ENCODE assay signal across 10 cellular contexts in genomic region chr12:120264086-120264485, GRCh38. TPM values are rescaled to one million over a fixed set of nuclear protein-coding genes. Genes with fewer than 3 reads are reported as not detected.
DNase-seq lines count a peak whose midpoint lies in the region; ATAC-seq and TF ChIP-seq lines count a peak whose summit lies in the region.
"Had no signal": no experiment of that assay in that cellular context is flagged by ENCODE, and none has a peak within 500 bp of the region (broad histone marks: within the 10 kb centered on the region; RNA-seq: fewer than 3 reads in every experiment).

No MANE protein-coding gene starts in this region.

- peaks cover 0 to 2% (median 0%) of the 10 kb centered on the region in 5 donors for H3K27me3 Mint-ChIP-seq in naive thymus-derived CD8-positive, alpha-beta T cell

- peak overlapping the region; percentile 88 to 96 (median 94) for H3K4me3 Mint-ChIP-seq in naive thymus-derived CD8-positive, alpha-beta T cell

- POLR2A ChIA-PET in A673 (lab: Charles Lee; ENCODE audit: low non-redundant PET) = no interaction called here
- POLR2A ChIA-PET in naive thymus-derived CD8-positive, alpha-beta T cell (lab: Charles Lee) = interaction anchor here (5.1 to 9.3 kb wide), 5 partner anchors 14 to 62 kb away, joined by 42 to 211 read pairs (median 105); partner anchors contain the start of genes RNU4-1, RNU4-2 and RPLP0

- H3K27me3 ChIP-seq in A673 (replicated peaks; ENCODE audit: insufficient read depth, low read depth, low read length, poor library complexity) (no peaks in the 10 kb centered on the region), RWPE2 (ENCODE audit: insufficient read depth, poor library complexity, severe bottlenecking) (no peaks in the 10 kb centered on the region)

- H3K27ac ChIP-seq in A673 (ENCODE audit: low read depth, low read length, poor library complexity, severe bottlenecking) (no peak overlapping the region), RWPE2 (ENCODE audit: poor library complexity, severe bottlenecking) (peak overlapping the region; percentile 100)
- H3K27ac ChIP-seq: KMS-11 had no signal

- H3K4me1 Mint-ChIP-seq in naive thymus-derived CD8-positive, alpha-beta T cell = peaks cover 26 to 64% (median 59%) of the 10 kb centered on the region in 4 donors

- intact Hi-C loops in A673 (cut with micrococcal nuclease; ENCODE audit: unreplicated experiment) = loop anchor here (10.0 kb wide), 1 partner anchor 149 kb away; the partner anchor contains the start of gene RAB35

- H3K4me1 ChIP-seq in A673 (ENCODE audit: insufficient read depth, low read length, poor library complexity, severe bottlenecking) (peaks cover 28% of the 10 kb centered on the region), RWPE2 (ENCODE audit: insufficient read depth, poor library complexity, severe bottlenecking) (peaks cover 40% of the 10 kb centered on the region)

- H3K9me3 ChIP-seq in A673 (ENCODE audit: low read depth, low read length, poor library complexity, severe bottlenecking) = no peaks in the 10 kb centered on the region
- no peaks in the 10 kb centered on the region for H3K9me3 ChIP-seq in RWPE2 (ENCODE audit: severe bottlenecking)

- no peaks in the 10 kb centered on the region for H3K36me3 ChIP-seq in A673 (ENCODE audit: insufficient read depth, low read length, poor library complexity, severe bottlenecking)
- H3K36me3 ChIP-seq in RWPE2 (ENCODE audit: low read depth) = peaks cover 57% of the 10 kb centered on the region

- H3K9me3 Mint-ChIP-seq in naive thymus-derived CD8-positive, alpha-beta T cell = no peaks in the 10 kb centered on the region

- peak overlapping the region; percentile 79 to 96 (median 92) for H3K27ac Mint-ChIP-seq in naive thymus-derived CD8-positive, alpha-beta T cell

- peaks cover 0 to 10% (median 0%) of the 10 kb centered on the region in 3 donors for H3K36me3 Mint-ChIP-seq in naive thymus-derived CD8-positive, alpha-beta T cell

- TF ChIP-seq CTCF in A673 (conservative IDR thresholded peaks at IDR 0.05; ENCODE audit: low read depth, low read length) = no peak
- no peak for TF ChIP-seq CTCF in RWPE2 (IDR thresholded peaks at IDR 0.05; ENCODE audit: poor library complexity, severe bottlenecking)
- TF ChIP-seq CTCF in epithelial cell of proximal tubule (conservative IDR thresholded peaks at IDR 0.05; ENCODE audit: low read depth, low read length) = no peak

- no peak for DNase-seq in A673 (ENCODE audit: low spot score)
- DNase-seq in RWPE2 (ENCODE audit: low spot score) = no peak
- DNase-seq in epithelial cell of proximal tubule (ENCODE audit: low read depth) = no peak
- DNase-seq in naive thymus-derived CD8-positive, alpha-beta T cell = no peak
- no peak for DNase-seq in stimulated activated naive CD4-positive, alpha-beta T cell (lab: John Stamatoyannopoulos, UW)
- no peak for DNase-seq in activated CD4-positive, CD25-positive, alpha-beta regulatory T cell (lab: John Stamatoyannopoulos, UW)
- DNase-seq: stimulated activated naive CD4-positive, alpha-beta T cell treated with Interleukin-2 at 50 U/mL for 16 hours had no signal

- H3K4me3 ChIP-seq in A673 (ENCODE audit: low read depth, low read length, poor library complexity, severe bottlenecking) (peak overlapping the region; percentile 80), RWPE2 (ENCODE audit: severe bottlenecking) (peak overlapping the region; percentile 85), epithelial cell of proximal tubule (ENCODE audit: low read depth, low read length) (peak overlapping the region; percentile 82)

- BruUV-seq in A673 (replicated peaks; lab: Mats Ljungman, UMichigan) = no TSS peak

- no peak for ATAC-seq in RWPE2 (ENCODE audit: low read depth)
- ATAC-seq in naive thymus-derived CD8-positive, alpha-beta T cell = no peak
- no peak for ATAC-seq in GM19324 (IDR thresholded peaks at IDR 0.05; ENCODE audit: low FRiP score, unreplicated experiment)
- no peak for ATAC-seq in GM21390 (IDR thresholded peaks at IDR 0.05; ENCODE audit: unreplicated experiment)

- CTCF ChIA-PET in A673 (lab: Charles Lee) = interaction anchor here (0.6 to 8.5 kb wide), 3 partner anchors 29 to 42 kb away, joined by 3 to 141 read pairs (median 4); no protein-coding TSS in a partner anchor

RNA-seq across cellular contexts. Expression of gene PXN, which starts 1.4 kb away (rescaled TPM):
- total RNA-seq in A673 (2021) = 110 and 127 TPM in 2 replicates
- 84.5 and 100 TPM in 2 replicates for total RNA-seq in epithelial cell of proximal tubule
- total RNA-seq in naive thymus-derived CD8-positive, alpha-beta T cell = 10 to 100 TPM; 93.9 to 96.6 TPM
- 10 to 100 TPM; 64.3 to 95.6 (median 80.4) TPM for polyA plus RNA-seq in naive thymus-derived CD8-positive, alpha-beta T cell

RNA-seq across cellular contexts. Expression of gene RNU4-2, which starts 27.6 kb away (rescaled TPM):
- total RNA-seq in A673 (2021) (2,640 and 2,668 TPM in 2 replicates), epithelial cell of proximal tubule (under 0.01 TPM in 2 replicates)
- total RNA-seq in naive thymus-derived CD8-positive, alpha-beta T cell = 1,000 to 10,000 TPM; 4,355 to 8,006 TPM
- 10 to 100 TPM in 1 of 3 donors, not detected in 2; 79.6 TPM for polyA plus RNA-seq in naive thymus-derived CD8-positive, alpha-beta T cell

RNA-seq across cellular contexts. Expression of gene RNU4-1, which starts 29.0 kb away (rescaled TPM):
- total RNA-seq in A673 (2021) = 1,130 and 1,293 TPM in 2 replicates
- total RNA-seq in epithelial cell of proximal tubule = under 0.01 TPM in 2 replicates
- 100 to 1,000 TPM; 519 to 934 TPM for total RNA-seq in naive thymus-derived CD8-positive, alpha-beta T cell
- not detected for polyA plus RNA-seq in naive thymus-derived CD8-positive, alpha-beta T cell

RNA-seq across cellular contexts. Expression of gene SIRT4, which starts 38.0 kb away (rescaled TPM):
- total RNA-seq in A673 (2021) (3.7 and 4.8 TPM in 2 replicates), epithelial cell of proximal tubule (0.35 and 1.2 TPM in 2 replicates)
- 1 to 10 TPM; 2.4 to 4.1 TPM for total RNA-seq in naive thymus-derived CD8-positive, alpha-beta T cell
- polyA plus RNA-seq in naive thymus-derived CD8-positive, alpha-beta T cell = 1 to 10 TPM; 1.9 to 3.2 (median 2.2) TPM

Comparison
In these comparisons a context has a peak if more than half of its experiments do, and no peak if none do; other contexts are left out.
1. RNA of gene RNU4-2, which starts 27.6 kb away (total RNA-seq): 4,355 to 8,006 TPM in naive thymus-derived CD8-positive, alpha-beta T cell and 2,640 to 2,668 TPM in A673; under 0.01 TPM in epithelial cell of proximal tubule; every median in the first group is over 1,000 times any median in the second.
2. RNA of gene RNU4-1, which starts 29.0 kb away (total RNA-seq): 1,130 to 1,293 TPM in A673 and 519 to 934 TPM in naive thymus-derived CD8-positive, alpha-beta T cell; under 0.01 TPM in epithelial cell of proximal tubule; every median in the first group is over 100 times any median in the second.
3. Peak in every context shown above with its lines, with median percentiles within 50 percentile points of each other: H3K4me3 ChIP-seq.